2 cellular contexts compared by ENCODE assay signal in genomic region chr13:95352486-95352885, GRCh38.
TF ChIP-seq lines count a peak whose summit lies in the region.

No MANE protein-coding gene starts in this region.

TF ChIP-seq in IMR-90, 13 proteins besides CTCF, POLR2A, EP300 and RAD21:
- TF ChIP-seq CEBPB (IDR thresholded peaks at IDR 0.05; ENCODE audit: low read depth, low read length) (no peak), CHD1 (IDR thresholded peaks at IDR 0.05; ENCODE audit: low read depth, low read length) (no peak), MAFK (IDR thresholded peaks at IDR 0.05; ENCODE audit: low read depth, low read length) (no peak), MAZ (IDR thresholded peaks at IDR 0.05; ENCODE audit: borderline replicate concordance, low read depth, low read length) (no peak), SMC3 (IDR thresholded peaks at IDR 0.05; ENCODE audit: low read depth, low read length) (no peak), RFX5 (IDR thresholded peaks at IDR 0.05; ENCODE audit: low read depth, low read length) (no peak), RCOR1 (IDR thresholded peaks at IDR 0.05; ENCODE audit: insufficient replicate concordance, low read length) (no peak), USF2 (IDR thresholded peaks at IDR 0.05; ENCODE audit: low read depth, low read length) (no peak), FOS (IDR thresholded peaks at IDR 0.05; ENCODE audit: low read depth, low read length) (no peak), MXI1 (IDR thresholded peaks at IDR 0.05; ENCODE audit: borderline replicate concordance, low read depth, low read length) (no peak)

TF ChIP-seq in K562, 482 proteins besides CTCF, POLR2A, EP300 and RAD21:
- TF ChIP-seq ATF3 (IDR thresholded peaks at IDR 0.05) (0 out of 2 replicates have a peak, but pooled peaks have one; percentile 9), ATF3 (CRISPR knock-in tag; conservative IDR thresholded peaks at IDR 0.05) (no peak), NCOA2 (IDR thresholded peaks at IDR 0.05; ENCODE audit: partially characterized antibody in 2 of 2) (no peak)
